In the genomic region with DNA sequence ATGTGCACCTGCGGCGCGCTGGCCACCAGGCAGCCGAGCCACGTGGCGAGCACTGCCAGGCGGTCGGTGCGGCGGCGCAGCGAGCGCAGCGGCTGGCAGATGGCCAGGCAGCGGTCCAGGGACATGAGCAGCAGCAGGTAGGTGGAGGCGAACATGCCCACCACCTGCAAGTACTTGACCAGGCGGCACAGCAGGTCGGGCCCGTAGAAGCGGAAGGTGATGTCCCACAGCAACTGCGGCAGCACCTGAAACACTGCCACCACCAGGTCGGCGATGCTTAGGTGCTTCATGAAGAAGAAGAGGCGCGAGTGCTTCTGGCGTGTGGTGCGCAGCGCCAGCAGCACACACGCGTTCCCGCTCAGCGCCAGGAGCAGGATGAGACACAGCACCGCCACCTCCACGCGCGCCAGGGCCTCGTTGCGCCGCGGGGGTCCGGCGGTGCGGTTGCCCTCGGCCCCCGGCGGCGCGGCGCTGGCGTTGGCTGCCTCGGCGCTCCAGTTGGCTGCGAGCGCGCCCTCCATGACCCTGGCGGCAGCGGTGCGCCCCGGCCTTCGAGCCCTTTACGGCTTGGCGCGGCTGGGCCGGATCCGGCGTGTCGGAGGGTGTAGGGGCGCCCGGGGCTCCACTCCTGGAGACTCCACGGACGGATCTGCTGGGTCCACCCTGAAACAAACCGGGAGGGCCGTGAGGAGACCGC, we compare ENCODE assay signal across 8 cellular contexts. TPM values are rescaled to one million over a fixed set of nuclear protein-coding genes. Genes with fewer than 3 reads are reported as not detected.
A peak's percentile ranks its signal among the peaks of the same experiment; 100 is the strongest.
DNase-seq lines count a peak whose midpoint lies in the region; ATAC-seq and TF ChIP-seq lines count a peak whose summit lies in the region.

No MANE protein-coding gene starts in this region.

- no peaks in the 10 kb centered on the region for H3K9me3 Mint-ChIP-seq in stimulated activated naive CD8-positive, alpha-beta T cell treated with anti-CD3 and anti-CD28 coated beads, Interleukin-15, amount 100 ng/mL, for 72 hours

- in situ Hi-C loops in GM18951 (cut with MboI; ENCODE audit: low sequenced_read_pairs, unreplicated experiment): no loop called here

- TF ChIP-seq CTCF in VCaP (conservative IDR thresholded peaks at IDR 0.05) (peak; percentile 83), hepatocyte (IDR thresholded peaks at IDR 0.05; ENCODE audit: poor library complexity) (peak; percentile 12)

- CTCF ChIA-PET in HEK293T (lab: Yijun Ruan, JAX): interaction anchor here (0.6 kb wide), 1 partner anchor 749 kb away, joined by 3 read pairs; no protein-coding TSS in a partner anchor

- H3K27ac Mint-ChIP-seq in stimulated activated naive CD8-positive, alpha-beta T cell treated with anti-CD3 and anti-CD28 coated beads, Interleukin-15, amount 100 ng/mL, for 72 hours: no peak overlapping the region

- H3K9me2 ChIP-seq in hepatocyte (replicated peaks; ENCODE audit: insufficient read depth): no peaks in the 10 kb centered on the region

- peaks cover 4% of the 10 kb centered on the region for H3K4me1 ChIP-seq in hepatocyte (ENCODE audit: insufficient read depth)

- POLR2A ChIA-PET in HEK293T (lab: Yijun Ruan, JAX): no interaction called here

- peaks cover 62% of the 10 kb centered on the region for H3K27me3 Mint-ChIP-seq in stimulated activated naive CD8-positive, alpha-beta T cell treated with anti-CD3 and anti-CD28 coated beads, Interleukin-15, amount 100 ng/mL, for 72 hours

- peak overlapping the region; percentile 89 for H3K4me2 ChIP-seq in hepatocyte

- H3K36me3 ChIP-seq in hepatocyte (replicated peaks; ENCODE audit: insufficient read depth, low read depth): no peaks in the 10 kb centered on the region

- no peak overlapping the region for H2AFZ ChIP-seq in hepatocyte

- peaks cover 18% of the 10 kb centered on the region for H3K4me1 Mint-ChIP-seq in stimulated activated naive CD8-positive, alpha-beta T cell treated with anti-CD3 and anti-CD28 coated beads, Interleukin-15, amount 100 ng/mL, for 72 hours

- H3K27ac ChIP-seq in VCaP (peak overlapping the region; percentile 33; the same call in 1 of the 2 replicates), hepatocyte (no peak overlapping the region)

- H4K20me1 ChIP-seq in hepatocyte (ENCODE audit: insufficient read depth, poor library complexity, severe bottlenecking): no peaks in the 10 kb centered on the region

- peak; percentile 36 for TF ChIP-seq POLR2A in GM18951 (IDR thresholded peaks at IDR 0.05; ENCODE audit: extremely low read depth, insufficient read depth, insufficient read length)

- DNase-seq in COLO668 (lab: John Stamatoyannopoulos, UW; ENCODE audit: unreplicated experiment) (peak; percentile 87), hepatocyte (ENCODE audit: low spot score) (peak; percentile 31), NCI-H1694 (lab: John Stamatoyannopoulos, UW) (no peak), HEK293T (ENCODE audit: extremely low spot score) (no peak)
- peak; percentile 32 to 41 for DNase-seq in stimulated activated naive CD8-positive, alpha-beta T cell treated with anti-CD3 and anti-CD28 coated beads, Interleukin-15, amount 100 ng/mL, for 72 hours

- H3K4me3 ChIP-seq in hepatocyte: no peak overlapping the region

- H3K9me3 ChIP-seq in hepatocyte (ENCODE audit: low read depth): no peaks in the 10 kb centered on the region

- peaks cover 18% of the 10 kb centered on the region for H3K27me3 ChIP-seq in hepatocyte

- peak; percentile 42 for ATAC-seq in HG03097 (IDR thresholded peaks at IDR 0.05; ENCODE audit: low FRiP score, unreplicated experiment)
- peak; percentile 65 for ATAC-seq in stimulated activated naive CD8-positive, alpha-beta T cell treated with anti-CD3 and anti-CD28 coated beads, Interleukin-15, amount 100 ng/mL, for 72 hours

- 65% methylated on average over 71 of the region's 74 CpGs for WGBS in hepatocyte (ENCODE audit: low lambda C conversion rate, missing lambda C conversion rate)

- H3K4me3 Mint-ChIP-seq in stimulated activated naive CD8-positive, alpha-beta T cell treated with anti-CD3 and anti-CD28 coated beads, Interleukin-15, amount 100 ng/mL, for 72 hours: peak overlapping the region; percentile 74 to 83

- H3K79me2 ChIP-seq in hepatocyte: no peaks in the 10 kb centered on the region

TF ChIP-seq in HEK293T, 16 proteins besides CTCF, POLR2A, EP300 and RAD21:
- TF ChIP-seq ARNT (IDR thresholded peaks at IDR 0.05) (no peak), ZNF384 (IDR thresholded peaks at IDR 0.05) (no peak), SUZ12 (IDR thresholded peaks at IDR 0.05) (no peak), BHLHE40 (IDR thresholded peaks at IDR 0.05; ENCODE audit: borderline replicate concordance) (no peak), CTBP1 (IDR thresholded peaks at IDR 0.05; ENCODE audit: borderline replicate concordance) (no peak), TARDBP (IDR thresholded peaks at IDR 0.05) (no peak), FOXA1 (IDR thresholded peaks at IDR 0.05) (no peak), L3MBTL2 (conservative IDR thresholded peaks at IDR 0.05) (no peak), HDGF (IDR thresholded peaks at IDR 0.05; ENCODE audit: borderline replicate concordance) (no peak), NFRKB (IDR thresholded peaks at IDR 0.05) (no peak), SP1 (IDR thresholded peaks at IDR 0.05) (no peak), LEF1 (IDR thresholded peaks at IDR 0.05; ENCODE audit: borderline replicate concordance) (no peak)
- TF ChIP-seq, protein P1, sequence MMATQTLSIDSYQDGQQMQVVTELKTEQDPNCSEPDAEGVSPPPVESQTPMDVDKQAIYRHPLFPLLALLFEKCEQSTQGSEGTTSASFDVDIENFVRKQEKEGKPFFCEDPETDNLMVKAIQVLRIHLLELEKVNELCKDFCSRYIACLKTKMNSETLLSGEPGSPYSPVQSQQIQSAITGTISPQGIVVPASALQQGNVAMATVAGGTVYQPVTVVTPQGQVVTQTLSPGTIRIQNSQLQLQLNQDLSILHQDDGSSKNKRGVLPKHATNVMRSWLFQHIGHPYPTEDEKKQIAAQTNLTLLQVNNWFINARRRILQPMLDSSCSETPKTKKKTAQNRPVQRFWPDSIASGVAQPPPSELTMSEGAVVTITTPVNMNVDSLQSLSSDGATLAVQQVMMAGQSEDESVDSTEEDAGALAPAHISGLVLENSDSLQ (IDR thresholded peaks at IDR 0.05): no peak

RNA-seq across cellular contexts. Expression of gene OXTR, which starts 1.6 kb away (rescaled TPM):
- 1.6 and 1.9 TPM in 2 replicates for total RNA-seq in hepatocyte
- polyA plus RNA-seq in hepatocyte: 0.97 and 1.3 TPM in 2 replicates

RNA-seq across cellular contexts. Expression of gene CAV3, which starts 34.2 kb away (rescaled TPM):
- not detected in 2 replicates for total RNA-seq in hepatocyte
- not detected in 2 replicates for polyA plus RNA-seq in hepatocyte

Comparison
In these comparisons a context has a peak if more than half of its experiments do, and no peak if none do; other contexts are left out.
1. DNase-seq: peak in COLO668 (single experiment), hepatocyte (single experiment) and stimulated activated naive CD8-positive, alpha-beta T cell treated with anti-CD3 and anti-CD28 coated beads, Interleukin-15, amount 100 ng/mL, for 72 hours (2 of 2); none in NCI-H1694 (single experiment) and HEK293T (single experiment).